In genomic region chrX:97628807-97629596, GRCh38 we compare ENCODE assay signal across 22 cellular contexts.
"Had no signal": no experiment of that assay in that cellular context is flagged by ENCODE, and none has a peak within 500 bp of the region (broad histone marks: within the 10 kb centered on the region; RNA-seq: fewer than 3 reads in every experiment).

No MANE protein-coding gene starts in this region.

- H3K27me3 Mint-ChIP-seq: activated CD4-positive, alpha-beta memory T cell treated with anti-CD3 and anti-CD28 coated beads for 36 hours; activated naive CD8-positive, alpha-beta T cell treated with anti-CD3 and anti-CD28 coated beads for 36 hours had no signal

- H3K4me3 ChIP-seq: cardiac muscle cell, esophagus squamous epithelium, heart right ventricle, lung, thyroid gland had no signal

- FAIRE-seq: endothelial cell of umbilical vein had no signal

- ATAC-seq: heart right ventricle; left cardiac atrium; natural killer cell treated with Interleukin-12 subunit alpha and Interleukin-12 subunit beta and Interleukin-15 and Interleukin-18, amount 100 ng/mL, for 72 hours had no signal

- H3K36me3 Mint-ChIP-seq: activated CD4-positive, alpha-beta memory T cell treated with anti-CD3 and anti-CD28 coated beads for 36 hours; activated naive CD8-positive, alpha-beta T cell treated with anti-CD3 and anti-CD28 coated beads for 36 hours; natural killer cell treated with Interleukin-12 subunit alpha and Interleukin-12 subunit beta and Interleukin-15 and Interleukin-18, amount 100 ng/mL, for 72 hours had no signal

- H3K27ac Mint-ChIP-seq: activated B cell treated with CpG ODN at 0.5 μM for 24 hours; activated CD4-positive, alpha-beta memory T cell treated with anti-CD3 and anti-CD28 coated beads for 36 hours; activated naive CD8-positive, alpha-beta T cell treated with anti-CD3 and anti-CD28 coated beads for 36 hours; activated T-helper 1 cell treated with anti-CD3 and anti-CD28 coated beads, Interleukin-12 subunit alpha, Interleukin-12 subunit beta, Interleukin-2, Interleukin-4 antibody, amounts not matched to agents 30 ng/mL and 10 ng/mL and 1 ng/mL, durations not matched to agents 14 hours and 24 hours and 36 hours; natural killer cell treated with Interleukin-12 subunit alpha and Interleukin-12 subunit beta and Interleukin-15 and Interleukin-18, amount 100 ng/mL, for 72 hours had no signal

- H3K9me3 Mint-ChIP-seq: activated B cell treated with CpG ODN at 0.5 μM for 24 hours; activated CD4-positive, alpha-beta memory T cell treated with anti-CD3 and anti-CD28 coated beads for 36 hours; activated naive CD8-positive, alpha-beta T cell treated with anti-CD3 and anti-CD28 coated beads for 36 hours; activated T-helper 1 cell treated with anti-CD3 and anti-CD28 coated beads, Interleukin-12 subunit alpha, Interleukin-12 subunit beta, Interleukin-2, Interleukin-4 antibody, amounts not matched to agents 30 ng/mL and 10 ng/mL and 1 ng/mL, durations not matched to agents 14 hours and 24 hours and 36 hours; natural killer cell treated with Interleukin-12 subunit alpha and Interleukin-12 subunit beta and Interleukin-15 and Interleukin-18, amount 100 ng/mL, for 72 hours had no signal

- H3K27me3 ChIP-seq: esophagus squamous epithelium, thyroid gland had no signal

- H3K36me3 ChIP-seq: cardiac muscle cell, esophagus squamous epithelium, heart right ventricle, thyroid gland had no signal

- H3K4me1 ChIP-seq: esophagus squamous epithelium, heart right ventricle, thyroid gland had no signal

- DNase-seq: activated B cell treated with CpG ODN at 0.5 μM for 24 hours; activated CD4-positive, alpha-beta memory T cell treated with anti-CD3 and anti-CD28 coated beads for 36 hours; activated CD4-positive, alpha-beta T cell treated with anti-CD3 and anti-CD28 coated beads for 4 hours; activated naive CD8-positive, alpha-beta T cell treated with anti-CD3 and anti-CD28 coated beads for 36 hours; activated T-cell treated with anti-CD3 and anti-CD28 coated beads for 4 hours; amniotic stem cell; dermis blood vessel endothelial cell; effector memory CD4-positive, alpha-beta T cell; esophagus squamous epithelium; heart right ventricle; left cardiac atrium; occipital lobe; posterior cingulate gyrus; retina; stimulated activated CD4-positive, alpha-beta T cell treated with anti-CD3 and anti-CD28 coated beads, Interleukin-2, amount 100 ng/mL, for 24 hours; stimulated activated naive CD4-positive, alpha-beta T cell treated with Interleukin-2 at 50 U/mL for 16 hours; thyroid gland had no signal

- H3K9me3 ChIP-seq: esophagus squamous epithelium, heart right ventricle, thyroid gland had no signal

- H3K4me1 Mint-ChIP-seq: activated B cell treated with CpG ODN at 0.5 μM for 24 hours; activated naive CD8-positive, alpha-beta T cell treated with anti-CD3 and anti-CD28 coated beads for 36 hours had no signal

- H3K4me3 Mint-ChIP-seq: activated B cell treated with CpG ODN at 0.5 μM for 24 hours; activated CD4-positive, alpha-beta memory T cell treated with anti-CD3 and anti-CD28 coated beads for 36 hours; activated naive CD8-positive, alpha-beta T cell treated with anti-CD3 and anti-CD28 coated beads for 36 hours; activated T-helper 1 cell treated with anti-CD3 and anti-CD28 coated beads, Interleukin-12 subunit alpha, Interleukin-12 subunit beta, Interleukin-2, Interleukin-4 antibody, amounts not matched to agents 30 ng/mL and 10 ng/mL and 1 ng/mL, durations not matched to agents 14 hours and 24 hours and 36 hours; natural killer cell treated with Interleukin-12 subunit alpha and Interleukin-12 subunit beta and Interleukin-15 and Interleukin-18, amount 100 ng/mL, for 72 hours had no signal

- H3K27ac ChIP-seq: cardiac muscle cell, esophagus squamous epithelium, heart right ventricle, thyroid gland had no signal
